8 cellular contexts compared by ENCODE assay signal in genomic region chr12:2944401-2945047, GRCh38. TPM values are rescaled to one million over a fixed set of nuclear protein-coding genes. Genes with fewer than 3 reads are reported as not detected.
DNase-seq lines count a peak whose midpoint lies in the region; ATAC-seq and TF ChIP-seq lines count a peak whose summit lies in the region.

No MANE protein-coding gene starts in this region.

- no peak overlapping the region for H3K27ac Mint-ChIP-seq in activated naive CD8-positive, alpha-beta T cell treated with anti-CD3 and anti-CD28 coated beads for 36 hours

- H3K27me3 Mint-ChIP-seq in activated naive CD8-positive, alpha-beta T cell treated with anti-CD3 and anti-CD28 coated beads for 36 hours: peaks cover 4% of the 10 kb centered on the region

- H3K36me3 ChIP-seq in HEK293 (ENCODE audit: control insufficient read depth in 2 of 2, insufficient read depth in 1 of 2, low read length in 2 of 2): peaks cover 0 to 18% of the 10 kb centered on the region in 2 experiments; a peak in 2 of 3 replicates
- peaks cover 5% of the 10 kb centered on the region for H3K36me3 ChIP-seq in left ventricle myocardium inferior
- H3K36me3 ChIP-seq in gastrocnemius medialis: peaks cover 0 to 11% of the 10 kb centered on the region in 2 donors

- H3K27me3 ChIP-seq in left ventricle myocardium inferior (ENCODE audit: low read depth) (no peaks in the 10 kb centered on the region), gastrocnemius medialis (no peaks in the 10 kb centered on the region)

- H3K36me3 Mint-ChIP-seq in activated naive CD8-positive, alpha-beta T cell treated with anti-CD3 and anti-CD28 coated beads for 36 hours: peaks cover 3% of the 10 kb centered on the region

- DNase-seq in AG10803 (ENCODE audit: low read depth) (no peak), SK-MEL-5 (ENCODE audit: low read depth, low spot score) (peak; percentile 51), left ventricle myocardium inferior (peak; percentile 29), gastrocnemius medialis (peak in 1 of 2 donors; percentile 69)
- DNase-seq in activated naive CD8-positive, alpha-beta T cell treated with anti-CD3 and anti-CD28 coated beads for 36 hours: peak; percentile 59
- DNase-seq in NK-92 treated with Interleukin-12 subunit alpha and Interleukin-12 subunit beta, amount 100 ng/mL, for 24 hours (lab: John Stamatoyannopoulos, UW): no peak

- ATAC-seq in gastrocnemius medialis: peak; percentile 74 to 87
- no peak for ATAC-seq in HG03571 (IDR thresholded peaks at IDR 0.05; ENCODE audit: unreplicated experiment)

- POLR2A ChIA-PET in HEK293 (lab: Yijun Ruan, JAX): interaction anchor here (0.6 to 1.2 kb wide), 3 partner anchors 10 to 54 kb away, joined by 3 to 7 read pairs (median 4); partner anchors contain the start of gene TULP3

- no peak overlapping the region for H3K4me3 Mint-ChIP-seq in activated naive CD8-positive, alpha-beta T cell treated with anti-CD3 and anti-CD28 coated beads for 36 hours

- H3K9me3 ChIP-seq in HEK293 (ENCODE audit: control insufficient read depth, insufficient read depth, low read depth, low read length): no peaks in the 10 kb centered on the region
- no peaks in the 10 kb centered on the region for H3K9me3 ChIP-seq in left ventricle myocardium inferior (replicated peaks)
- no peaks in the 10 kb centered on the region for H3K9me3 ChIP-seq in gastrocnemius medialis

- H3K27ac ChIP-seq in HEK293 (ENCODE audit: extremely low read depth, low read depth, low read length) (no peak overlapping the region), left ventricle myocardium inferior (replicated peaks) (no peak overlapping the region), gastrocnemius medialis (peak overlapping the region; percentile 3 to 70 (median 34))

- in situ Hi-C loops in SK-MEL-5 (cut with HindIII; ENCODE audit: low pct_unique_long_range_greater_than_20kb, low sequenced_read_pairs): no loop called here
- in situ Hi-C loops in gastrocnemius medialis (cut with MboI; ENCODE audit: low sequenced_read_pairs in 4 of 4): loop anchor here in 3 of 4 donors (5.0 to 10.0 kb wide), 2 partner anchors 60 to 93 kb away; no protein-coding TSS in a partner anchor

- intact Hi-C loops in left ventricle myocardium inferior (cut with micrococcal nuclease): no loop called here
- intact Hi-C loops in gastrocnemius medialis (cut with DNase I; ENCODE audit: low total_unique reads): loop anchor here (1.0 kb wide), 2 partner anchors 59 to 91 kb away; no protein-coding TSS in a partner anchor

- no peaks in the 10 kb centered on the region for H3K9me3 Mint-ChIP-seq in activated naive CD8-positive, alpha-beta T cell treated with anti-CD3 and anti-CD28 coated beads for 36 hours

- no peak for TF ChIP-seq POLR2A in gastrocnemius medialis (IDR thresholded peaks at IDR 0.05)

- CTCF ChIA-PET in HEK293 (lab: Yijun Ruan, JAX): interaction anchor here (0.6 to 2.7 kb wide), 28 partner anchors 9 to 977 kb away, joined by 3 to 28 read pairs (median 4); no protein-coding TSS in a partner anchor

- TF ChIP-seq CTCF in AG10803 (conservative IDR thresholded peaks at IDR 0.05; ENCODE audit: low read length) (peak; percentile 64), HEK293 (tag by site-specific recombination; IDR thresholded peaks at IDR 0.05) (peak; percentile 67; the same call in 1 of the 2 replicates), left ventricle myocardium inferior (IDR thresholded peaks at IDR 0.05; ENCODE audit: borderline replicate concordance) (peak; percentile 79), gastrocnemius medialis (IDR thresholded peaks at IDR 0.05 in 4 of 5, conservative IDR thresholded peaks at IDR 0.05 in 1 of 5) (peak; percentile 77 to 89 (median 87))

- H3K4me1 ChIP-seq in HEK293 (ENCODE audit: control insufficient read depth, insufficient read depth, low read length) (no peaks in the 10 kb centered on the region), left ventricle myocardium inferior (peaks cover 10% of the 10 kb centered on the region), gastrocnemius medialis (no peaks in the 10 kb centered on the region)

- no peak overlapping the region for H3K4me3 ChIP-seq in AG10803 (ENCODE audit: low read length)
- H3K4me3 ChIP-seq in HEK293 (ENCODE audit: low read depth, low read length): no peak overlapping the region
- no peak overlapping the region for H3K4me3 ChIP-seq in left ventricle myocardium inferior
- H3K4me3 ChIP-seq in gastrocnemius medialis: no peak overlapping the region

- H3K4me1 Mint-ChIP-seq in activated naive CD8-positive, alpha-beta T cell treated with anti-CD3 and anti-CD28 coated beads for 36 hours: peaks cover 3% of the 10 kb centered on the region

TF ChIP-seq in HEK293, 187 proteins besides CTCF, POLR2A, EP300 and RAD21 (continues in another document):
- TF ChIP-seq ZNF521 (tag by site-specific recombination; IDR thresholded peaks at IDR 0.05) (no peak), KLF9 (tag by site-specific recombination; IDR thresholded peaks at IDR 0.05; ENCODE audit: low read depth) (no peak), ZFP69B (tag by site-specific recombination; IDR thresholded peaks at IDR 0.05) (no peak), BCL11A (tag by site-specific recombination; IDR thresholded peaks at IDR 0.05; ENCODE audit: low read depth) (no peak), ZNF776 (tag by site-specific recombination; IDR thresholded peaks at IDR 0.05; ENCODE audit: borderline replicate concordance) (no peak), ZNF621 (tag by site-specific recombination; IDR thresholded peaks at IDR 0.05) (no peak), ZNF549 (tag by site-specific recombination; IDR thresholded peaks at IDR 0.05) (no peak), ZNF211 (tag by site-specific recombination; IDR thresholded peaks at IDR 0.05; ENCODE audit: low read depth) (no peak), ZNF530 (tag by site-specific recombination; IDR thresholded peaks at IDR 0.05; ENCODE audit: low read depth) (no peak), ZNF548 (tag by site-specific recombination; IDR thresholded peaks at IDR 0.05) (no peak), ZNF473 (tag by site-specific recombination; IDR thresholded peaks at IDR 0.05) (no peak), ZBTB44 (tag by site-specific recombination; IDR thresholded peaks at IDR 0.05) (no peak), ZEB2 (tag by site-specific recombination; IDR thresholded peaks at IDR 0.05) (peak; percentile 38; the same call in 1 of the 2 replicates), PRDM10 (tag by site-specific recombination; IDR thresholded peaks at IDR 0.05) (peak; percentile 96), ZNF768 (tag by site-specific recombination; IDR thresholded peaks at IDR 0.05) (no peak), KLF10 (tag by site-specific recombination; IDR thresholded peaks at IDR 0.05) (no peak), ZNF654 (tag by site-specific recombination; IDR thresholded peaks at IDR 0.05; ENCODE audit: low read depth) (peak; percentile 94)

RNA-seq across cellular contexts. Expression of gene TEAD4, which starts 14.7 kb away (rescaled TPM):
- total RNA-seq in SK-MEL-5 (2014; rRNA removed; shearing (Covaris generic)): 11.9 and 16.2 TPM in 2 replicates
- 48.3 and 49.5 TPM in 2 replicates for polyA plus RNA-seq in SK-MEL-5 (2015; cell fraction: cytosol; rRNA removed)
- polyA plus RNA-seq in SK-MEL-5 (2015; cell fraction: nucleus; rRNA removed): 20.8 and 36.4 TPM in 2 replicates
- total RNA-seq in activated naive CD8-positive, alpha-beta T cell treated with anti-CD3 and anti-CD28 coated beads for 36 hours: 1 to 10 TPM; 3.4 to 3.7 TPM
- total RNA-seq in left ventricle myocardium inferior (6.7 TPM), gastrocnemius medialis (100 to 1,000 TPM in 2 of 4 donors, 10 to 100 TPM in 2; 91.1 to 201 (median 122) TPM)

RNA-seq across cellular contexts. Expression of gene TULP3, which starts 53.8 kb away (rescaled TPM):
- 25.3 and 27.1 TPM in 2 replicates for total RNA-seq in SK-MEL-5 (2014; rRNA removed; shearing (Covaris generic))
- 17.0 and 20.4 TPM in 2 replicates for polyA plus RNA-seq in SK-MEL-5 (2015; cell fraction: cytosol; rRNA removed)
- 12.2 and 13.7 TPM in 2 replicates for polyA plus RNA-seq in SK-MEL-5 (2015; cell fraction: nucleus; rRNA removed)
- 1 to 10 TPM; 5.6 to 6.2 TPM for total RNA-seq in activated naive CD8-positive, alpha-beta T cell treated with anti-CD3 and anti-CD28 coated beads for 36 hours
- total RNA-seq in left ventricle myocardium inferior (4.8 TPM), gastrocnemius medialis (10 to 100 TPM in 2 of 4 donors, 1 to 10 TPM in 2; 2.8 to 15.8 (median 11.2) TPM)

Comparison
In these comparisons a context has a peak if more than half of its experiments do, and no peak if none do; other contexts are left out.
1. DNase-seq: peak in SK-MEL-5 (single experiment), activated naive CD8-positive, alpha-beta T cell treated with anti-CD3 and anti-CD28 coated beads for 36 hours (single experiment) and left ventricle myocardium inferior (single experiment); none in AG10803 (single experiment) and NK-92 treated with Interleukin-12 subunit alpha and Interleukin-12 subunit beta, amount 100 ng/mL, for 24 hours (single experiment).
2. H3K27ac ChIP-seq: peak in gastrocnemius medialis (4 of 4); none in HEK293 (single experiment) and left ventricle myocardium inferior (single experiment).
3. Peak in every context shown above with its lines, with median percentiles within 50 percentile points of each other: CTCF ChIP-seq.